Comparison of ENCODE assay signal across 1 cellular context in genomic region chr6:166956444-166957086, GRCh38.
TF ChIP-seq lines count a peak whose summit lies in the region.

Gene RNASET2, minus strand, starts transcription at chr6:166956550. Its CDS starts 368 bp downstream, at chr6:166956182.

TF ChIP-seq in HepG2, 621 proteins besides CTCF, POLR2A, EP300 and RAD21 (continued from another document and continues in another):
- TF ChIP-seq HNF1A (IDR thresholded peaks at IDR 0.05; ENCODE audit: low read depth) (no peak), HNF1A (CRISPR knock-in tag; IDR thresholded peaks at IDR 0.05; ENCODE audit: borderline replicate concordance) (peak; percentile 69), HNRNPL (IDR thresholded peaks at IDR 0.05; ENCODE audit: low read depth, low read length) (peak; percentile 81), SOX5 (CRISPR knock-in tag; IDR thresholded peaks at IDR 0.05; ENCODE audit: borderline replicate concordance) (peak; percentile 19), ZNF639 (CRISPR knock-in tag; conservative IDR thresholded peaks at IDR 0.05) (0 out of 2 replicates have a peak, but pooled peaks have one; percentile 44), NFE2 (CRISPR knock-in tag; IDR thresholded peaks at IDR 0.05) (no peak), ZNF563 (CRISPR knock-in tag; IDR thresholded peaks at IDR 0.05) (peak; percentile 91), ZNF292 (CRISPR knock-in tag; IDR thresholded peaks at IDR 0.05; ENCODE audit: borderline replicate concordance, low read depth) (no peak), U2AF2 (IDR thresholded peaks at IDR 0.05; ENCODE audit: low read depth, low read length) (no peak), ZNF329 (CRISPR knock-in tag; IDR thresholded peaks at IDR 0.05; ENCODE audit: low read depth) (peak; percentile 76; the same call in 1 of the 2 replicates), STAG1 (CRISPR knock-in tag; IDR thresholded peaks at IDR 0.05) (peak; percentile 8), KLF6 (CRISPR knock-in tag; IDR thresholded peaks at IDR 0.05) (peak; percentile 49), PHF21A (CRISPR knock-in tag; IDR thresholded peaks at IDR 0.05) (peak; percentile 65; the same call in 1 of the 2 replicates), ZNF24 (IDR thresholded peaks at IDR 0.05) (0 out of 2 replicates have a peak, but pooled peaks have one; percentile 22), ZNF800 (CRISPR knock-in tag; IDR thresholded peaks at IDR 0.05) (no peak; the same call in 1 of the 2 replicates), ZBED4 (CRISPR knock-in tag; IDR thresholded peaks at IDR 0.05; ENCODE audit: borderline replicate concordance) (peak; percentile 53), ZNF230 (CRISPR knock-in tag; IDR thresholded peaks at IDR 0.05) (peak; percentile 86; the same call in 1 of the 2 replicates), SRF (IDR thresholded peaks at IDR 0.05; ENCODE audit: low read depth, low read length) (no peak), PLRG1 (conservative IDR thresholded peaks at IDR 0.05) (no peak), JUN (CRISPR knock-in tag; IDR thresholded peaks at IDR 0.05) (peak; percentile 26; the same call in 1 of the 2 replicates), KDM5B (CRISPR knock-in tag; IDR thresholded peaks at IDR 0.05; ENCODE audit: borderline replicate concordance) (peak; percentile 64; the same call in 1 of the 2 replicates), SNAPC2 (CRISPR knock-in tag; IDR thresholded peaks at IDR 0.05) (0 out of 2 replicates have a peak, but pooled peaks have one; percentile 10), ZNF18 (CRISPR knock-in tag; IDR thresholded peaks at IDR 0.05; ENCODE audit: insufficient replicate concordance) (peak; percentile 69), NCOA1 (CRISPR knock-in tag; IDR thresholded peaks at IDR 0.05) (no peak), ELF1 (CRISPR knock-in tag; IDR thresholded peaks at IDR 0.05) (no peak), CBX5 (CRISPR knock-in tag; IDR thresholded peaks at IDR 0.05; ENCODE audit: borderline replicate concordance) (no peak), ZNF30 (CRISPR knock-in tag; IDR thresholded peaks at IDR 0.05) (0 out of 2 replicates have a peak, but pooled peaks have one; percentile 88), SPEN (CRISPR knock-in tag; IDR thresholded peaks at IDR 0.05; ENCODE audit: low read depth) (peak; percentile 73), MZF1 (CRISPR knock-in tag; IDR thresholded peaks at IDR 0.05; ENCODE audit: borderline replicate concordance) (peak; percentile 23; the same call in 1 of the 2 replicates), ZNF501 (CRISPR knock-in tag; IDR thresholded peaks at IDR 0.05) (peak; percentile 95), ZNF282 (IDR thresholded peaks at IDR 0.05; ENCODE audit: partially characterized antibody) (no peak), DZIP1 (CRISPR knock-in tag; IDR thresholded peaks at IDR 0.05) (peak; percentile 95), PAX8 (CRISPR knock-in tag; IDR thresholded peaks at IDR 0.05; ENCODE audit: borderline replicate concordance) (no peak), RAD51 (IDR thresholded peaks at IDR 0.05; ENCODE audit: borderline replicate concordance) (no peak), ZSCAN30 (CRISPR knock-in tag; IDR thresholded peaks at IDR 0.05) (peak; percentile 9; the same call in 1 of the 2 replicates), KLF9 (CRISPR knock-in tag; IDR thresholded peaks at IDR 0.05; ENCODE audit: low read depth) (peak; percentile 99), TAF1 (CRISPR knock-in tag; IDR thresholded peaks at IDR 0.05) (peak; percentile 91), DR1 (CRISPR knock-in tag; IDR thresholded peaks at IDR 0.05) (peak; percentile 42; the same call in 1 of the 2 replicates), SMARCE1 (IDR thresholded peaks at IDR 0.05; ENCODE audit: borderline replicate concordance) (no peak), TGIF2 (CRISPR knock-in tag; IDR thresholded peaks at IDR 0.05) (peak; percentile 60), TSC22D2 (CRISPR knock-in tag; IDR thresholded peaks at IDR 0.05; ENCODE audit: borderline replicate concordance) (no peak), SIX1 (CRISPR knock-in tag; IDR thresholded peaks at IDR 0.05; ENCODE audit: borderline replicate concordance) (no peak), ZNF724P (CRISPR knock-in tag; IDR thresholded peaks at IDR 0.05; ENCODE audit: borderline replicate concordance) (peak; percentile 57; the same call in 1 of the 2 replicates), FOXP4 (CRISPR knock-in tag; IDR thresholded peaks at IDR 0.05) (no peak), TEF (CRISPR knock-in tag; IDR thresholded peaks at IDR 0.05) (peak; percentile 34; the same call in 1 of the 2 replicates), ZNF225 (CRISPR knock-in tag; IDR thresholded peaks at IDR 0.05) (no peak), RXRA (CRISPR knock-in tag; IDR thresholded peaks at IDR 0.05) (no peak), NRL (CRISPR knock-in tag; IDR thresholded peaks at IDR 0.05; ENCODE audit: borderline replicate concordance) (0 out of 2 replicates have a peak, but pooled peaks have one; percentile 49)
